1 cellular context compared by ENCODE assay signal in the genomic region with DNA sequence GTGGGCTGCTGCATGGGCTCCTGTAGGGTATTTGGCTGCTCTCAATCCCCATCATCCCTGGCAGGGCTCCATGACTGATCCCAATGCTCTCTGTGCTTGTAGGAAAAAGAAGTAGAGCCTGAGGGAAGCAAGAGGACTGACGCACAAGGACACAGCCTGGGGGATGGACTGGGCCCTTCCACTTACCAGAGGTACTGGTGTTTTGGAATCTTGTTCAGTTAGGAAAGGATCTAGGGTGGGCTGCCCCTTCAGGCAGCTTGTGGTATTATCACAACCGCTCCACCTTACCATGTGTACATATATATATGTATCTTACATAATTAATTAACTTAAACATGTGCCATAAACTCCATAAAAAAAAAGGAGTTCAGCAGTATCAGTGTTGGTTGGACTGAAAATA.
TF ChIP-seq lines count a peak whose summit lies in the region.

No MANE protein-coding gene starts in this region.

TF ChIP-seq in GM12878, 131 proteins besides CTCF, POLR2A, EP300 and RAD21 (continued from another document):
- TF ChIP-seq, protein P1, sequence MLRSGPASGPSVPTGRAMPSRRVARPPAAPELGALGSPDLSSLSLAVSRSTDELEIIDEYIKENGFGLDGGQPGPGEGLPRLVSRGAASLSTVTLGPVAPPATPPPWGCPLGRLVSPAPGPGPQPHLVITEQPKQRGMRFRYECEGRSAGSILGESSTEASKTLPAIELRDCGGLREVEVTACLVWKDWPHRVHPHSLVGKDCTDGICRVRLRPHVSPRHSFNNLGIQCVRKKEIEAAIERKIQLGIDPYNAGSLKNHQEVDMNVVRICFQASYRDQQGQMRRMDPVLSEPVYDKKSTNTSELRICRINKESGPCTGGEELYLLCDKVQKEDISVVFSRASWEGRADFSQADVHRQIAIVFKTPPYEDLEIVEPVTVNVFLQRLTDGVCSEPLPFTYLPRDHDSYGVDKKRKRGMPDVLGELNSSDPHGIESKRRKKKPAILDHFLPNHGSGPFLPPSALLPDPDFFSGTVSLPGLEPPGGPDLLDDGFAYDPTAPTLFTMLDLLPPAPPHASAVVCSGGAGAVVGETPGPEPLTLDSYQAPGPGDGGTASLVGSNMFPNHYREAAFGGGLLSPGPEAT (IDR thresholded peaks at IDR 0.05; ENCODE audit: low read depth): no peak
- TF ChIP-seq, protein P2, sequence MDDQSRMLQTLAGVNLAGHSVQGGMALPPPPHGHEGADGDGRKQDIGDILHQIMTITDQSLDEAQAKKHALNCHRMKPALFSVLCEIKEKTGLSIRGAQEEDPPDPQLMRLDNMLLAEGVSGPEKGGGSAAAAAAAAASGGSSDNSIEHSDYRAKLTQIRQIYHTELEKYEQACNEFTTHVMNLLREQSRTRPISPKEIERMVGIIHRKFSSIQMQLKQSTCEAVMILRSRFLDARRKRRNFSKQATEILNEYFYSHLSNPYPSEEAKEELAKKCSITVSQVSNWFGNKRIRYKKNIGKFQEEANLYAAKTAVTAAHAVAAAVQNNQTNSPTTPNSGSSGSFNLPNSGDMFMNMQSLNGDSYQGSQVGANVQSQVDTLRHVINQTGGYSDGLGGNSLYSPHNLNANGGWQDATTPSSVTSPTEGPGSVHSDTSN (IDR thresholded peaks at IDR 0.05; ENCODE audit: insufficient replicate concordance, low read depth, low read length): no peak
- TF ChIP-seq RUNX3 (IDR thresholded peaks at IDR 0.05; ENCODE audit: low read length): no peak
- TF ChIP-seq, protein P3, sequence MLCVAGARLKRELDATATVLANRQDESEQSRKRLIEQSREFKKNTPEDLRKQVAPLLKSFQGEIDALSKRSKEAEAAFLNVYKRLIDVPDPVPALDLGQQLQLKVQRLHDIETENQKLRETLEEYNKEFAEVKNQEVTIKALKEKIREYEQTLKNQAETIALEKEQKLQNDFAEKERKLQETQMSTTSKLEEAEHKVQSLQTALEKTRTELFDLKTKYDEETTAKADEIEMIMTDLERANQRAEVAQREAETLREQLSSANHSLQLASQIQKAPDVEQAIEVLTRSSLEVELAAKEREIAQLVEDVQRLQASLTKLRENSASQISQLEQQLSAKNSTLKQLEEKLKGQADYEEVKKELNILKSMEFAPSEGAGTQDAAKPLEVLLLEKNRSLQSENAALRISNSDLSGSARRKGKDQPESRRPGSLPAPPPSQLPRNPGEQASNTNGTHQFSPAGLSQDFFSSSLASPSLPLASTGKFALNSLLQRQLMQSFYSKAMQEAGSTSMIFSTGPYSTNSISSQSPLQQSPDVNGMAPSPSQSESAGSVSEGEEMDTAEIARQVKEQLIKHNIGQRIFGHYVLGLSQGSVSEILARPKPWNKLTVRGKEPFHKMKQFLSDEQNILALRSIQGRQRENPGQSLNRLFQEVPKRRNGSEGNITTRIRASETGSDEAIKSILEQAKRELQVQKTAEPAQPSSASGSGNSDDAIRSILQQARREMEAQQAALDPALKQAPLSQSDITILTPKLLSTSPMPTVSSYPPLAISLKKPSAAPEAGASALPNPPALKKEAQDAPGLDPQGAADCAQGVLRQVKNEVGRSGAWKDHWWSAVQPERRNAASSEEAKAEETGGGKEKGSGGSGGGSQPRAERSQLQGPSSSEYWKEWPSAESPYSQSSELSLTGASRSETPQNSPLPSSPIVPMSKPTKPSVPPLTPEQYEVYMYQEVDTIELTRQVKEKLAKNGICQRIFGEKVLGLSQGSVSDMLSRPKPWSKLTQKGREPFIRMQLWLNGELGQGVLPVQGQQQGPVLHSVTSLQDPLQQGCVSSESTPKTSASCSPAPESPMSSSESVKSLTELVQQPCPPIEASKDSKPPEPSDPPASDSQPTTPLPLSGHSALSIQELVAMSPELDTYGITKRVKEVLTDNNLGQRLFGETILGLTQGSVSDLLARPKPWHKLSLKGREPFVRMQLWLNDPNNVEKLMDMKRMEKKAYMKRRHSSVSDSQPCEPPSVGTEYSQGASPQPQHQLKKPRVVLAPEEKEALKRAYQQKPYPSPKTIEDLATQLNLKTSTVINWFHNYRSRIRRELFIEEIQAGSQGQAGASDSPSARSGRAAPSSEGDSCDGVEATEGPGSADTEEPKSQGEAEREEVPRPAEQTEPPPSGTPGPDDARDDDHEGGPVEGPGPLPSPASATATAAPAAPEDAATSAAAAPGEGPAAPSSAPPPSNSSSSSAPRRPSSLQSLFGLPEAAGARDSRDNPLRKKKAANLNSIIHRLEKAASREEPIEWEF (IDR thresholded peaks at IDR 0.05; ENCODE audit: insufficient replicate concordance, low read depth, low read length): no peak
- TF ChIP-seq RELA (IDR thresholded peaks at IDR 0.05; ENCODE audit: borderline replicate concordance, partially characterized antibody): no peak
- no peak for TF ChIP-seq NR2F1 (conservative IDR thresholded peaks at IDR 0.05)
- TF ChIP-seq POU2F2 (IDR thresholded peaks at IDR 0.05; ENCODE audit: borderline replicate concordance, low read depth, low read length): no peak
- no peak for TF ChIP-seq ZZZ3 (IDR thresholded peaks at IDR 0.05; ENCODE audit: control insufficient read depth, insufficient read length, low read depth)
- no peak for TF ChIP-seq KDM1A (IDR thresholded peaks at IDR 0.05; ENCODE audit: borderline replicate concordance)
- TF ChIP-seq NBN (IDR thresholded peaks at IDR 0.05): no peak
- no peak for TF ChIP-seq SMC3 (IDR thresholded peaks at IDR 0.05; ENCODE audit: borderline replicate concordance, low read length)
- TF ChIP-seq, protein P4, sequence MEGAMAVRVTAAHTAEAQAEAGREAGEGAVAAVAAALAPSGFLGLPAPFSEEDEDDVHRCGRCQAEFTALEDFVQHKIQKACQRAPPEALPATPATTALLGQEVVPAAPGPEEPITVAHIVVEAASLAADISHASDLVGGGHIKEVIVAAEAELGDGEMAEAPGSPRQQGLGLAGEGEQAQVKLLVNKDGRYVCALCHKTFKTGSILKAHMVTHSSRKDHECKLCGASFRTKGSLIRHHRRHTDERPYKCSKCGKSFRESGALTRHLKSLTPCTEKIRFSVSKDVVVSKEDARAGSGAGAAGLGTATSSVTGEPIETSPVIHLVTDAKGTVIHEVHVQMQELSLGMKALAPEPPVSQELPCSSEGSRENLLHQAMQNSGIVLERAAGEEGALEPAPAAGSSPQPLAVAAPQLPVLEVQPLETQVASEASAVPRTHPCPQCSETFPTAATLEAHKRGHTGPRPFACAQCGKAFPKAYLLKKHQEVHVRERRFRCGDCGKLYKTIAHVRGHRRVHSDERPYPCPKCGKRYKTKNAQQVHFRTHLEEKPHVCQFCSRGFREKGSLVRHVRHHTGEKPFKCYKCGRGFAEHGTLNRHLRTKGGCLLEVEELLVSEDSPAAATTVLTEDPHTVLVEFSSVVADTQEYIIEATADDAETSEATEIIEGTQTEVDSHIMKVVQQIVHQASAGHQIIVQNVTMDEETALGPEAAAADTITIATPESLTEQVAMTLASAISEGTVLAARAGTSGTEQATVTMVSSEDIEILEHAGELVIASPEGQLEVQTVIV (IDR thresholded peaks at IDR 0.05; ENCODE audit: borderline replicate concordance, partially characterized antibody): no peak
